ENCODE assay signal across 8 cellular contexts in the genomic region with DNA sequence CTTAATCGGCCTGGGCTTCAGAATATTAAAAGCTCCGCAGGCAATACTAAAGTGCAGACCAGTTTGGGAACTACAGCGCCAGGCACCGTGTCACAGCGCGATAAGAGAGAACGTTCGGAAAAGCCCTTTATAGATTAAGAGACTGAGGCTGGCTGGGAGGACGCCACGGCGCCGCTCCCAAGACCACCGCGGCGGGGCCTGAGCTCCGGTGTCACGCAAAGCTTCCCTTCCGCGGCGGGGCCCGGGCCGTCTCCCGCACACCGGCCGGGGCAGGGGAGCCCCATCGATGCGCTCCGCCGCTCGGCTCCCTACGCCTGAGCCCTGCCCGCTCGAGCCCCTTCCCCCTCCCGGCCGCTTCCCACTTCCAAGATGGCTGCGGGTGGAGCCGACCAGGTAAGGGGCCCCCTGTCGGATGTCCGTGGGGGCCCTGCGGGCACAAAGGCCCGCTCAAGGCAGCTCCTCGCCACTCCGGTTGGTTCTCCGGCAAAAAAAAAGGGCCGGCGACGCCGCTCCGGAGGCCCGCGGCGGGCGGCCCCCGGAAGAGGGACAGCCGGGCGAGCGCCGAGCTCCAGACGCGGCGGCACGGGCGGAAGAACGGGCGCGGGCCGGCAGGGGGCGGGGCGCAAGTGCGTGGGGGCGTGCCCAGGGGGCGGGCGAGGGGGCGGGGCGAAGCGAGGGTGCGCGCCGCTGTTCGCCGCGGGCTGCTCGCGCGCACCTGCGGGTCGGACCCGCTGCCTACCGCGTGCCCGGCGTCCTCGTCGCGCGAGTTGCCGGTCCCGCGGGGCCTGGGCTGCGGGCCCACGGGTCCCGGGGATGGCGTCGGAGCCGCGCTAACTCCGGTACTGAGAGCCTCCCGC. TPM values are rescaled to one million over a fixed set of nuclear protein-coding genes. Genes with fewer than 3 reads are reported as not detected.
DNase-seq lines count a peak whose midpoint lies in the region; ATAC-seq and TF ChIP-seq lines count a peak whose summit lies in the region.

A gene with protein sequence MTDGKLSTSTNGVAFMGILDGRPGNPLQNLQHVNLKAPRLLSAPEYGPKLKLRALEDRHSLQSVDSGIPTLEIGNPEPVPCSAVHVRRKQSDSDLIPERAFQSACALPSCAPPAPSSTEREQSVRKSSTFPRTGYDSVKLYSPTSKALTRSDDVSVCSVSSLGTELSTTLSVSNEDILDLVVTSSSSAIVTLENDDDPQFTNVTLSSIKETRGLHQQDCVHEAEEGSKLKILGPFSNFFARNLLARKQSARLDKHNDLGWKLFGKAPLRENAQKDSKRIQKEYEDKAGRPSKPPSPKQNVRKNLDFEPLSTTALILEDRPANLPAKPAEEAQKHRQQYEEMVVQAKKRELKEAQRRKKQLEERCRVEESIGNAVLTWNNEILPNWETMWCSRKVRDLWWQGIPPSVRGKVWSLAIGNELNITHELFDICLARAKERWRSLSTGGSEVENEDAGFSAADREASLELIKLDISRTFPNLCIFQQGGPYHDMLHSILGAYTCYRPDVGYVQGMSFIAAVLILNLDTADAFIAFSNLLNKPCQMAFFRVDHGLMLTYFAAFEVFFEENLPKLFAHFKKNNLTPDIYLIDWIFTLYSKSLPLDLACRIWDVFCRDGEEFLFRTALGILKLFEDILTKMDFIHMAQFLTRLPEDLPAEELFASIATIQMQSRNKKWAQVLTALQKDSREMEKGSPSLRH (plus strand): TSS at position 714 of the 857 bp plus-strand sequence. CDS start 13,564 bp downstream, outside the sequence.

- CTCF ChIA-PET in activated CD8-positive, alpha-beta memory T cell treated with anti-CD3 and anti-CD28 coated beads, Interleukin-2, amount 10 ng/mL, durations not matched to agents 7 days and 5 days (lab: Charles Lee): interaction anchor here (0.9 to 2.9 kb wide), 16 partner anchors 8 to 235 kb away, joined by 3 to 18 read pairs (median 4); a partner anchor contains a TSS

- peak; percentile 81 to 91 (median 90) for DNase-seq in CD4-positive, CD25-positive, alpha-beta regulatory T cell
- DNase-seq in NK-92 (lab: John Stamatoyannopoulos, UW; ENCODE audit: unreplicated experiment) (peak; percentile 20), endodermal cell (peak; percentile 94), mesothelial cell of epicardium (ENCODE audit: low spot score in 2 of 2, unreplicated experiment in 2 of 2) (peak; percentile 81 to 89)
- DNase-seq in activated CD8-positive, alpha-beta memory T cell treated with anti-CD3 and anti-CD28 coated beads, Interleukin-2, amount 10 ng/mL, durations not matched to agents 7 days and 5 days: peak; percentile 90
- DNase-seq in stimulated activated CD8-positive, alpha-beta memory T cell treated with anti-CD3 and anti-CD28 coated beads, Interleukin-15, amount 100 ng/mL, for 48 hours (ENCODE audit: low read depth in 2 of 2): peak; percentile 73 to 75

- no peaks in the 10 kb centered on the region for H3K27me3 ChIP-seq in CD4-positive, CD25-positive, alpha-beta regulatory T cell (ENCODE audit: control insufficient read depth, insufficient read depth, low read length)
- H3K27me3 ChIP-seq in endodermal cell (ENCODE audit: control insufficient read depth, insufficient read depth, low read length, poor library complexity, severe bottlenecking): peaks cover 5% of the 10 kb centered on the region

- H3K36me3 Mint-ChIP-seq in CD4-positive, CD25-positive, alpha-beta regulatory T cell: no peaks in the 10 kb centered on the region
- H3K36me3 Mint-ChIP-seq in activated CD8-positive, alpha-beta memory T cell treated with anti-CD3 and anti-CD28 coated beads, Interleukin-2, amount 10 ng/mL, durations not matched to agents 7 days and 5 days: peaks cover 5% of the 10 kb centered on the region
- H3K36me3 Mint-ChIP-seq in endodermal cell (ENCODE audit: low read depth): no peaks in the 10 kb centered on the region
- H3K36me3 Mint-ChIP-seq in mesothelial cell of epicardium: no peaks in the 10 kb centered on the region

- 0 to 3% methylated on average over 28 to 108 of the region's 108 CpGs for WGBS in endodermal cell (ENCODE audit: insufficient coverage in 1 of 2, insufficient read length in 1 of 2), 2 experiments

- H3K27ac ChIP-seq in CD4-positive, CD25-positive, alpha-beta regulatory T cell (ENCODE audit: insufficient read depth, low read length, poor library complexity, severe bottlenecking): peak within 1 kb of the TSS; percentile 94
- peak within 1 kb of the TSS; percentile 95 for H3K27ac ChIP-seq in endodermal cell (ENCODE audit: low read depth, low read length)

- H3K9ac ChIP-seq in endodermal cell (ENCODE audit: extremely low read depth, low read length, poor library complexity, severe bottlenecking): peak within 1 kb of the TSS; percentile 79

- peaks cover 62% of the 10 kb centered on the region for H3K4me1 ChIP-seq in CD4-positive, CD25-positive, alpha-beta regulatory T cell (ENCODE audit: control insufficient read depth, insufficient read depth, low read length, poor library complexity, severe bottlenecking)
- H3K4me1 ChIP-seq in endodermal cell (ENCODE audit: control insufficient read depth, insufficient read depth, low read length): peaks cover 13% of the 10 kb centered on the region

- peak within 1 kb of the TSS; percentile 92 to 96 (median 94) for H3K27ac Mint-ChIP-seq in CD4-positive, CD25-positive, alpha-beta regulatory T cell
- H3K27ac Mint-ChIP-seq in activated CD8-positive, alpha-beta memory T cell treated with anti-CD3 and anti-CD28 coated beads, Interleukin-2, amount 10 ng/mL, durations not matched to agents 7 days and 5 days: peak within 1 kb of the TSS; percentile 91
- peak within 1 kb of the TSS; percentile 89 for H3K27ac Mint-ChIP-seq in endodermal cell
- H3K27ac Mint-ChIP-seq in mesothelial cell of epicardium: peak within 1 kb of the TSS; percentile 99

- H3K9me3 Mint-ChIP-seq in CD4-positive, CD25-positive, alpha-beta regulatory T cell: peaks cover 0 to 4% (median 0%) of the 10 kb centered on the region in 7 donors
- H3K9me3 Mint-ChIP-seq in activated CD8-positive, alpha-beta memory T cell treated with anti-CD3 and anti-CD28 coated beads, Interleukin-2, amount 10 ng/mL, durations not matched to agents 7 days and 5 days (ENCODE audit: low read depth): no peaks in the 10 kb centered on the region
- H3K9me3 Mint-ChIP-seq in endodermal cell (no peaks in the 10 kb centered on the region), mesothelial cell of epicardium (no peaks in the 10 kb centered on the region)

- H3K4me3 ChIP-seq in CD4-positive, CD25-positive, alpha-beta regulatory T cell (ENCODE audit: low read depth, low read length): peak within 1 kb of the TSS; percentile 91
- peak within 1 kb of the TSS; percentile 85 for H3K4me3 ChIP-seq in endodermal cell (ENCODE audit: low read length)

- H3K27me3 Mint-ChIP-seq in CD4-positive, CD25-positive, alpha-beta regulatory T cell: peaks cover 5% of the 10 kb centered on the region
- H3K27me3 Mint-ChIP-seq in activated CD8-positive, alpha-beta memory T cell treated with anti-CD3 and anti-CD28 coated beads, Interleukin-2, amount 10 ng/mL, durations not matched to agents 7 days and 5 days: no peaks in the 10 kb centered on the region
- H3K27me3 Mint-ChIP-seq in endodermal cell (ENCODE audit: insufficient read depth) (peaks cover 32% of the 10 kb centered on the region), mesothelial cell of epicardium (ENCODE audit: low read depth) (peaks cover 12% of the 10 kb centered on the region)

- H3K9me3 ChIP-seq in CD4-positive, CD25-positive, alpha-beta regulatory T cell (ENCODE audit: control insufficient read depth in 2 of 2, low read length in 2 of 2): no peaks in the 10 kb centered on the region
- H3K9me3 ChIP-seq in endodermal cell (ENCODE audit: control insufficient read depth, low read length): no peaks in the 10 kb centered on the region

- TF ChIP-seq CTCF in endodermal cell (conservative IDR thresholded peaks at IDR 0.05) (peak; percentile 58), mesothelial cell of epicardium (IDR thresholded peaks at IDR 0.05; ENCODE audit: unreplicated experiment) (no peak)

- peak within 1 kb of the TSS; percentile 91 to 98 (median 96) for H3K4me3 Mint-ChIP-seq in CD4-positive, CD25-positive, alpha-beta regulatory T cell
- peak within 1 kb of the TSS; percentile 86 for H3K4me3 Mint-ChIP-seq in activated CD8-positive, alpha-beta memory T cell treated with anti-CD3 and anti-CD28 coated beads, Interleukin-2, amount 10 ng/mL, durations not matched to agents 7 days and 5 days
- H3K4me3 Mint-ChIP-seq in endodermal cell (peak within 1 kb of the TSS; percentile 86), mesothelial cell of epicardium (peak within 1 kb of the TSS; percentile 96)

- peaks cover 21 to 60% (median 49%) of the 10 kb centered on the region in 4 donors for H3K4me1 Mint-ChIP-seq in CD4-positive, CD25-positive, alpha-beta regulatory T cell
- peaks cover 64% of the 10 kb centered on the region for H3K4me1 Mint-ChIP-seq in activated CD8-positive, alpha-beta memory T cell treated with anti-CD3 and anti-CD28 coated beads, Interleukin-2, amount 10 ng/mL, durations not matched to agents 7 days and 5 days
- peaks cover 22% of the 10 kb centered on the region for H3K4me1 Mint-ChIP-seq in endodermal cell
- H3K4me1 Mint-ChIP-seq in mesothelial cell of epicardium: peaks cover 29% of the 10 kb centered on the region

- peak; percentile 84 to 85 for ATAC-seq in CD4-positive, CD25-positive, alpha-beta regulatory T cell (ENCODE audit: low read depth in 2 of 2)
- ATAC-seq in GM19395 (IDR thresholded peaks at IDR 0.05; ENCODE audit: unreplicated experiment) (peak; percentile 90), HG03558 (IDR thresholded peaks at IDR 0.05; ENCODE audit: extremely low read depth, unreplicated experiment) (peak; percentile 57)
- peak; percentile 87 for ATAC-seq in activated CD8-positive, alpha-beta memory T cell treated with anti-CD3 and anti-CD28 coated beads, Interleukin-2, amount 10 ng/mL, durations not matched to agents 7 days and 5 days

- H3K36me3 ChIP-seq in CD4-positive, CD25-positive, alpha-beta regulatory T cell (ENCODE audit: control insufficient read depth, insufficient read depth, low read length): no peaks in the 10 kb centered on the region
- no peaks in the 10 kb centered on the region for H3K36me3 ChIP-seq in endodermal cell (ENCODE audit: control insufficient read depth, insufficient read depth, low read length)

RNA-seq across cellular contexts. Expression of the gene that starts here (rescaled TPM):
- total RNA-seq in CD4-positive, CD25-positive, alpha-beta regulatory T cell: 67.7 TPM
- 10 to 100 TPM; 46.6 to 63.0 (median 52.0) TPM for polyA plus RNA-seq in CD4-positive, CD25-positive, alpha-beta regulatory T cell
- 10 to 100 TPM; 49.0 to 49.1 TPM for total RNA-seq in activated CD8-positive, alpha-beta memory T cell treated with anti-CD3 and anti-CD28 coated beads, Interleukin-2, amount 10 ng/mL, durations not matched to agents 7 days and 5 days
- 10 to 100 TPM; 42.3 to 43.5 TPM for total RNA-seq in endodermal cell
- 40.4 TPM for polyA plus RNA-seq in endodermal cell (2013, experiment 1 of 2)
- polyA plus RNA-seq in endodermal cell (2013, experiment 2 of 2): 42.0 TPM
- 54.5 to 58.2 TPM (median 56.3 TPM) in 3 replicates for total RNA-seq in mesothelial cell of epicardium

Comparison
In these comparisons a context has a peak if more than half of its experiments do, and no peak if none do; other contexts are left out.
1. Peak in every context shown above with its lines: DNase-seq, ATAC-seq, H3K4me3 ChIP-seq and H3K27ac ChIP-seq.
2. DNase-seq: peak in every context shown above with its lines; median percentile 94 in endodermal cell; 90 in CD4-positive, CD25-positive, alpha-beta regulatory T cell; 90 in activated CD8-positive, alpha-beta memory T cell treated with anti-CD3 and anti-CD28 coated beads, Interleukin-2, amount 10 ng/mL, durations not matched to agents 7 days and 5 days; 85 in mesothelial cell of epicardium; 74 in stimulated activated CD8-positive, alpha-beta memory T cell treated with anti-CD3 and anti-CD28 coated beads, Interleukin-15, amount 100 ng/mL, for 48 hours; 20 in NK-92.